In the genomic region with DNA sequence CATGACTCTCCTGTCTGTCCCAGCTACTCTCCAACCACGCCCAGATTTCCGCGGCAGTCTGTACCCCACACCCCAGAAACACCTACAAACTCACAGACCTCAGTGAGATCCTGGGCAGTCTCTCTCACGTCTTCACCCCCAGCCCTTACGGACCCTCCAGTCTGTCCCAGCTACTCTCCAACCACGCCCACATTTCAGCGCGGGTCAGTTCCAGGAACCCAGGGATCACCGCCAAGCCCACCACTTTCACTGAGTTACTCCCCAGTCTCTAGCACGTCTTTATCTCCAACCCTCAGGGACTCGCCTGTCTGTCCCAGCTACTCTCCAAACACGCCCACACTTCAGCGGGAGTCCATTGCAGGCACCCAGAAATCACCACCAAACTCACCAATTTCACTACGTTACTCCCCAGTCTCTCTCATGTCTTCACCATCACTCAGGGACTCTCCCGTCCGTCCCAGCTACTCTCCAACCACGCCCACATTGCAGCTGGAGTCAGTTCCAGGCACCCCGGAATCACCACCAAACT, we compare ENCODE assay signal across 7 cellular contexts.
DNase-seq lines count a peak whose midpoint lies in the region; ATAC-seq, FAIRE-seq and TF ChIP-seq lines count a peak whose summit lies in the region.
"Not testable (repeated sequence)": the region's sequence is repeated elsewhere in the genome, so short reads cannot be mapped to it uniquely, and the experiment has no call there.

No MANE protein-coding gene starts in this region.

- DNase-seq in NCI-H226, result peak; percentile 1
- DNase-seq in activated CD8-positive, alpha-beta memory T cell treated with anti-CD3 and anti-CD28 coated beads, Interleukin-2, amount 50 U/mL, for 4 hours, result peak; percentile 37
- peak in 1 of 4 experiments; percentile 62 for DNase-seq in K562 (ENCODE audit: extremely low read depth in 1 of 4, low spot score in 3 of 4)
- DNase-seq in glutamatergic neuron, result not testable (repeated sequence)
- peak; percentile 82 for DNase-seq in kidney
- peak; percentile 19 for DNase-seq in nephron progenitor cell
- peak; percentile 67 for DNase-seq in sigmoid colon

- FAIRE-seq in K562 (lab: Jason Lieb, UNC); kidney (lab: Jason Lieb, UNC): not testable (repeated sequence)

- not testable (repeated sequence) for H3K79me2 ChIP-seq in K562 (ENCODE audit: control insufficient read depth, insufficient read depth, low read length)

- peak overlapping the region in 1 of 2 experiments; percentile 32; a peak in 1 of 4 replicates for H3K9ac ChIP-seq in K562 (ENCODE audit: insufficient read depth in 1 of 2, low read depth in 2 of 2, low read length in 2 of 2)
- not testable (repeated sequence) for H3K9ac ChIP-seq in kidney (ENCODE audit: low read length in 2 of 2)

- H3K9me3 Mint-ChIP-seq in glutamatergic neuron (ENCODE audit: unreplicated experiment) (peaks cover 58% of the 10 kb centered on the region), nephron progenitor cell (peaks cover 84% of the 10 kb centered on the region)

- peaks cover 0 to 16% of the 10 kb centered on the region in 2 experiments; a peak in 1 of 5 replicates for H3K27me3 ChIP-seq in K562 (ENCODE audit: control insufficient read depth in 2 of 2, insufficient read depth in 2 of 2, low read length in 2 of 2)
- H3K27me3 ChIP-seq in sigmoid colon, result not testable (repeated sequence)

- H3K4me3 ChIP-seq in K562, result 0 out of 2 replicates have a peak overlapping the region, but pooled peaks have one; percentile 15
- not testable (repeated sequence) for H3K4me3 ChIP-seq in kidney (ENCODE audit: low read length in 2 of 2); sigmoid colon

- WGBS in K562 (ENCODE audit: insufficient coverage, low coverage, missing lambda C conversion rate), result 1% methylated on average over 15 of the region's 18 CpGs
- 77 to 78% methylated on average over 15 to 16 of the region's 18 CpGs for WGBS in sigmoid colon, 2 donors

- H3K36me3 Mint-ChIP-seq in glutamatergic neuron (ENCODE audit: unreplicated experiment) (peaks cover 41% of the 10 kb centered on the region), nephron progenitor cell (ENCODE audit: low read depth) (peaks cover 26% of the 10 kb centered on the region)

- not testable (repeated sequence) for H3K4me1 Mint-ChIP-seq in glutamatergic neuron (ENCODE audit: low read depth, unreplicated experiment); nephron progenitor cell

- CTCF ChIA-PET in K562 (lab: Yijun Ruan, JAX; ENCODE audit: low intra/inter-chr PET ratio), result not testable (repeated sequence)

- not testable (repeated sequence) for H3K27ac ChIP-seq in K562 (ENCODE audit: extremely low read depth, low read depth, low read length); kidney (ENCODE audit: low read depth in 2 of 2, low read length in 2 of 2); sigmoid colon

- peak overlapping the region; percentile 7 for H3K27ac Mint-ChIP-seq in glutamatergic neuron (ENCODE audit: unreplicated experiment)
- not testable (repeated sequence) for H3K27ac Mint-ChIP-seq in nephron progenitor cell

- not testable (repeated sequence) for TF ChIP-seq POLR2A in K562 (conservative IDR thresholded peaks at IDR 0.05); sigmoid colon (IDR thresholded peaks at IDR 0.05)

- peaks cover 0 to 10% of the 10 kb centered on the region in 2 experiments; a peak in 2 of 5 replicates for H3K4me1 ChIP-seq in K562 (replicated peaks in 1 of 2; ENCODE audit: control insufficient read depth in 2 of 2, insufficient read depth in 2 of 2, low read length in 2 of 2)
- H3K4me1 ChIP-seq in kidney (ENCODE audit: control insufficient read depth in 1 of 2, insufficient read depth in 1 of 2, low read depth in 1 of 2, low read length in 2 of 2); sigmoid colon: not testable (repeated sequence)

- TF ChIP-seq CTCF in K562 (IDR thresholded peaks at IDR 0.05 in 2 of 3, conservative IDR thresholded peaks at IDR 0.05 in 1 of 3; ENCODE audit: insufficient read depth in 2 of 3, low read depth in 1 of 3, low read length in 3 of 3); glutamatergic neuron (IDR thresholded peaks at IDR 0.05; ENCODE audit: partially characterized antibody, unreplicated experiment); kidney (IDR thresholded peaks at IDR 0.05; ENCODE audit: borderline replicate concordance, extremely low read depth, insufficient read depth); nephron progenitor cell (IDR thresholded peaks at IDR 0.05); sigmoid colon (IDR thresholded peaks at IDR 0.05): not testable (repeated sequence)

- peak overlapping the region; percentile 1 for H3K4me3 Mint-ChIP-seq in glutamatergic neuron (ENCODE audit: unreplicated experiment)
- H3K4me3 Mint-ChIP-seq in nephron progenitor cell, result not testable (repeated sequence)

- BruUV-seq in K562 (replicated peaks; lab: Mats Ljungman, UMichigan), result not testable (repeated sequence)

- ATAC-seq in K562, result not testable (repeated sequence)

- H2AFZ ChIP-seq in K562 (ENCODE audit: low read depth, low read length), result not testable (repeated sequence)

- H3K36me3 ChIP-seq in K562 (ENCODE audit: control insufficient read depth, insufficient read depth, low read length); kidney (ENCODE audit: control insufficient read depth in 1 of 2, insufficient read depth in 2 of 2, low read length in 2 of 2); sigmoid colon: not testable (repeated sequence)

- in situ Hi-C loops in K562 (cut with MboI), result loop anchor here (5.0 to 10.0 kb wide), 2 partner anchors 61 to 197 kb away; no protein-coding TSS in a partner anchor

- H3K9me1 ChIP-seq in K562 (ENCODE audit: control insufficient read depth, insufficient read depth, low read length), result not testable (repeated sequence)

- H3K27me3 Mint-ChIP-seq in glutamatergic neuron (ENCODE audit: unreplicated experiment), result peaks cover 28% of the 10 kb centered on the region
- not testable (repeated sequence) for H3K27me3 Mint-ChIP-seq in nephron progenitor cell (ENCODE audit: low read depth, poor library complexity)

- H3K9me3 ChIP-seq in K562 (replicated peaks; ENCODE audit: control insufficient read depth, insufficient read depth, low read depth, low read length); kidney (ENCODE audit: control insufficient read depth in 1 of 2, low read length in 2 of 2); sigmoid colon: not testable (repeated sequence)

- H4K20me1 ChIP-seq in K562 (replicated peaks; ENCODE audit: control insufficient read depth, insufficient read depth, low read length), result not testable (repeated sequence)

- intact Hi-C loops in K562 (cut with micrococcal nuclease); kidney (cut with DNase I); sigmoid colon (cut with DNase I): not testable (repeated sequence)

- not testable (repeated sequence) for TF ChIP-seq EP300 in K562 (IDR thresholded peaks at IDR 0.05; ENCODE audit: low read length); sigmoid colon (IDR thresholded peaks at IDR 0.05)

- not testable (repeated sequence) for TF ChIP-seq RAD21 in K562 (CRISPR knock-in tag; conservative IDR thresholded peaks at IDR 0.05 in 1 of 2, IDR thresholded peaks at IDR 0.05 in 1 of 2)

- POLR2A ChIA-PET in K562 (lab: Yijun Ruan, JAX), result not testable (repeated sequence)

- H3K4me2 ChIP-seq in K562 (ENCODE audit: insufficient read depth, low read length), result peak overlapping the region; percentile 20

TF ChIP-seq in K562, 482 proteins besides CTCF, POLR2A, EP300 and RAD21 (continues in another document):
- TF ChIP-seq PKNOX1 (IDR thresholded peaks at IDR 0.05) (peak; percentile 91), POLR2B (IDR thresholded peaks at IDR 0.05; ENCODE audit: low read depth, partially characterized antibody) (peak; percentile 22), ZNF24 (IDR thresholded peaks at IDR 0.05) (peak; percentile 33; the same call in 1 of the 2 replicates), DMBX1 (CRISPR knock-in tag; IDR thresholded peaks at IDR 0.05; ENCODE audit: borderline replicate concordance) (peak; percentile 67; the same call in 1 of the 2 replicates), NRF1 (conservative IDR thresholded peaks at IDR 0.05 in 1 of 2, IDR thresholded peaks at IDR 0.05 in 1 of 2) (0 out of 4 replicates have a peak, but pooled peaks of 1 of the 2 experiments have one; percentile 18), SMARCE1 (IDR thresholded peaks at IDR 0.05) (peak; percentile 75; the same call in 1 of the 2 replicates), MCM7 (IDR thresholded peaks at IDR 0.05) (peak in 1 of 2 experiments; percentile 75; a peak in 1 of 4 replicates), EHMT2 (IDR thresholded peaks at IDR 0.05) (peak; percentile 78), TOE1 (IDR thresholded peaks at IDR 0.05; ENCODE audit: borderline replicate concordance) (peak; percentile 20; the same call in 1 of the 2 replicates), BCOR (IDR thresholded peaks at IDR 0.05) (peak; percentile 78)
- TF ChIP-seq, protein P1, sequence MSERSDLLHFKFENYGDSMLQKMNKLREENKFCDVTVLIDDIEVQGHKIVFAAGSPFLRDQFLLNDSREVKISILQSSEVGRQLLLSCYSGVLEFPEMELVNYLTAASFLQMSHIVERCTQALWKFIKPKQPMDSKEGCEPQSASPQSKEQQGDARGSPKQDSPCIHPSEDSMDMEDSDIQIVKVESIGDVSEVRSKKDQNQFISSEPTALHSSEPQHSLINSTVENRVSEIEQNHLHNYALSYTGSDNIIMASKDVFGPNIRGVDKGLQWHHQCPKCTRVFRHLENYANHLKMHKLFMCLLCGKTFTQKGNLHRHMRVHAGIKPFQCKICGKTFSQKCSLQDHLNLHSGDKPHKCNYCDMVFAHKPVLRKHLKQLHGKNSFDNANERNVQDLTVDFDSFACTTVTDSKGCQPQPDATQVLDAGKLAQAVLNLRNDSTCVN (CRISPR knock-in tag; IDR thresholded peaks at IDR 0.05), result peak; percentile 70; the same call in 1 of the 2 replicates
- not testable (repeated sequence) for TF ChIP-seq TOE1 (CRISPR knock-in tag; IDR thresholded peaks at IDR 0.05; ENCODE audit: borderline replicate concordance, low read depth)
